Comparison of ENCODE assay signal across 28 cellular contexts in the genomic region with DNA sequence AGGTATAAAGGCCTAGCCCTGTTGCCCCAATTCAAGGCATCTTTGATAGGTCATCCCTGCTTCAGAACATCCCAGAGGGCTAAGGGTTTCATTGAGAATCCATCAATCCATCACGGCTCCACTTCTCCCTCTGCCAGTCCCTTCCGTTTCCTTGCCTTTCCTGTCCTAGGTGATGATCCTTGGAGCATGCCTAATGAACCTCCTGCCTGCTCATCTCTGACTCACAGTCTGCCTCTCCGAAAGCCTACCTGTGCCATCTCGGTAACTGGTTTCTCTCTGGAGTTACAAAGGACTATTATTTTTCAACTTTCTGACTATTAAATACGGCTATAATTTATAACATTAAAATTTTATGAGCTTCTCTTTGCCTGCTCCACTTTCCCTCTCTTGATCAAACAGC.
"Had no signal": no experiment of that assay in that cellular context is flagged by ENCODE, and none has a peak within 500 bp of the region (broad histone marks: within the 10 kb centered on the region; RNA-seq: fewer than 3 reads in every experiment).

No MANE protein-coding gene starts in this region.

- H3K79me2 ChIP-seq: hepatocyte had no signal

- H3K4me3 ChIP-seq: ascending aorta, gastroesophageal sphincter, hepatocyte, left lung, lower lobe of right lung, mucosa of descending colon, right lobe of liver, testis, transverse colon had no signal

- H2AFZ ChIP-seq: hepatocyte had no signal

- H3K4me2 ChIP-seq: hepatocyte had no signal

- H3K27me3 ChIP-seq: ascending aorta, gastroesophageal sphincter, hepatocyte, left lung, right lobe of liver, testis had no signal

- H3K36me3 Mint-ChIP-seq: activated CD4-positive, alpha-beta memory T cell treated with anti-CD3 and anti-CD28 coated beads for 36 hours; activated naive CD4-positive, alpha-beta T cell treated with anti-CD3 and anti-CD28 coated beads, Interleukin-2, amount 10 ng/mL, durations not matched to agents 7 days and 5 days; activated naive CD8-positive, alpha-beta T cell treated with anti-CD3 and anti-CD28 coated beads, Interleukin-2, amount 10 ng/mL, durations not matched to agents 7 days and 5 days; brain; natural killer cell treated with Interleukin-12 subunit alpha and Interleukin-12 subunit beta and Interleukin-15 and Interleukin-18, amount 100 ng/mL, for 72 hours had no signal

- H3K4me1 Mint-ChIP-seq: activated CD4-positive, alpha-beta T cell treated with anti-CD3 and anti-CD28 coated beads, Interleukin-2, amount 10 ng/mL, durations not matched to agents 24 days and 14 days; activated naive CD4-positive, alpha-beta T cell treated with anti-CD3 and anti-CD28 coated beads, Interleukin-2, amount 10 ng/mL, durations not matched to agents 7 days and 5 days; activated naive CD8-positive, alpha-beta T cell treated with anti-CD3 and anti-CD28 coated beads, Interleukin-2, amount 10 ng/mL, durations not matched to agents 7 days and 5 days; brain; central memory CD8-positive, alpha-beta T cell had no signal

- H3K9me3 ChIP-seq: ascending aorta, gastroesophageal sphincter, left lung, lower lobe of right lung, mucosa of descending colon, right lobe of liver, testis, transverse colon had no signal

- H3K9me3 Mint-ChIP-seq: activated naive CD4-positive, alpha-beta T cell treated with anti-CD3 and anti-CD28 coated beads, Interleukin-2, amount 10 ng/mL, durations not matched to agents 7 days and 5 days; activated naive CD8-positive, alpha-beta T cell treated with anti-CD3 and anti-CD28 coated beads, Interleukin-2, amount 10 ng/mL, durations not matched to agents 7 days and 5 days; natural killer cell treated with Interleukin-12 subunit alpha and Interleukin-12 subunit beta and Interleukin-15 and Interleukin-18, amount 100 ng/mL, for 72 hours had no signal

- H3K27ac ChIP-seq: ascending aorta, gastroesophageal sphincter, hepatocyte, left lung, lower lobe of right lung, right lobe of liver, testis, transverse colon had no signal

- ATAC-seq: gastroesophageal sphincter; left lung; lower lobe of right lung; mucosa of descending colon; natural killer cell treated with Interleukin-12 subunit alpha and Interleukin-12 subunit beta and Interleukin-15 and Interleukin-18, amount 100 ng/mL, for 72 hours; right lobe of liver; stimulated activated naive CD8-positive, alpha-beta T cell treated with anti-CD3 and anti-CD28 coated beads, Interleukin-15, Interleukin-2, amounts not matched to agents 100 U/mL and 50 U/mL, for 24 hours had no signal

- H3K36me3 ChIP-seq: ascending aorta, gastroesophageal sphincter, left lung, lower lobe of right lung, right lobe of liver, transverse colon had no signal

- DNase-seq: activated CD4-positive, alpha-beta memory T cell treated with anti-CD3 and anti-CD28 coated beads for 36 hours; activated CD4-positive, CD25-positive, alpha-beta regulatory T cell treated with anti-CD3 and anti-CD28 coated beads, Interleukin-2, amount 50 U/mL, for 72 hours; activated CD8-positive, alpha-beta memory T cell treated with anti-CD3 and anti-CD28 coated beads, Interleukin-2, amount 50 U/mL, for 4 hours; activated gamma-delta T cell; activated naive CD4-positive, alpha-beta T cell treated with anti-CD3 and anti-CD28 coated beads, Interleukin-2, amount 10 ng/mL, durations not matched to agents 7 days and 5 days; activated naive CD8-positive, alpha-beta T cell treated with anti-CD3 and anti-CD28 coated beads, Interleukin-2, amount 10 ng/mL, durations not matched to agents 7 days and 5 days; activated T-cell treated with anti-CD3 and anti-CD28 coated beads, Interleukin-2, amount 50 U/mL, for 24 hours; dermis blood vessel endothelial cell; effector CD4-positive, alpha-beta T cell; erythroblast; left lung; lower lobe of right lung; mesendoderm; mucosa of descending colon; right lobe of liver; stimulated activated CD4-positive, alpha-beta T cell treated with anti-CD3 and anti-CD28 coated beads, Interleukin-4, amount 100 ng/mL, for 1 hour; stimulated activated naive CD8-positive, alpha-beta T cell treated with anti-CD3 and anti-CD28 coated beads, Interleukin-15, Interleukin-2, amounts not matched to agents 100 U/mL and 50 U/mL, for 24 hours; T-helper 2 cell; testis; transverse colon had no signal

- FAIRE-seq: keratinocyte had no signal

- H3K4me1 ChIP-seq: ascending aorta, gastroesophageal sphincter, left lung, testis had no signal

- H3K4me3 Mint-ChIP-seq: activated CD4-positive, alpha-beta memory T cell treated with anti-CD3 and anti-CD28 coated beads for 36 hours; activated CD4-positive, alpha-beta T cell treated with anti-CD3 and anti-CD28 coated beads, Interleukin-2, amount 10 ng/mL, durations not matched to agents 24 days and 14 days; activated naive CD4-positive, alpha-beta T cell treated with anti-CD3 and anti-CD28 coated beads, Interleukin-2, amount 10 ng/mL, durations not matched to agents 7 days and 5 days; activated naive CD8-positive, alpha-beta T cell treated with anti-CD3 and anti-CD28 coated beads, Interleukin-2, amount 10 ng/mL, durations not matched to agents 7 days and 5 days; activated T-cell treated with anti-CD3 and anti-CD28 coated beads, Interleukin-2, amount 50 U/mL, for 24 hours; brain; central memory CD8-positive, alpha-beta T cell; natural killer cell treated with Interleukin-12 subunit alpha and Interleukin-12 subunit beta and Interleukin-15 and Interleukin-18, amount 100 ng/mL, for 72 hours had no signal

- H3K27ac Mint-ChIP-seq: activated CD4-positive, alpha-beta memory T cell treated with anti-CD3 and anti-CD28 coated beads for 36 hours; activated CD4-positive, alpha-beta T cell treated with anti-CD3 and anti-CD28 coated beads, Interleukin-2, amount 10 ng/mL, durations not matched to agents 24 days and 14 days; activated naive CD4-positive, alpha-beta T cell treated with anti-CD3 and anti-CD28 coated beads, Interleukin-2, amount 10 ng/mL, durations not matched to agents 7 days and 5 days; activated naive CD8-positive, alpha-beta T cell treated with anti-CD3 and anti-CD28 coated beads, Interleukin-2, amount 10 ng/mL, durations not matched to agents 7 days and 5 days; activated T-cell treated with anti-CD3 and anti-CD28 coated beads, Interleukin-2, amount 50 U/mL, for 24 hours; brain; natural killer cell treated with Interleukin-12 subunit alpha and Interleukin-12 subunit beta and Interleukin-15 and Interleukin-18, amount 100 ng/mL, for 72 hours had no signal
